Comparison of ENCODE assay signal across 1 cellular context in genomic region chr22:46584081-46584903, GRCh38.
TF ChIP-seq lines count a peak whose summit lies in the region.

No MANE protein-coding gene starts in this region.

TF ChIP-seq in H1, 55 proteins besides CTCF, POLR2A, EP300 and RAD21:
- TF ChIP-seq E2F6 (IDR thresholded peaks at IDR 0.05): no peak
- TF ChIP-seq ATF3 (IDR thresholded peaks at IDR 0.05; ENCODE audit: insufficient read depth, low read depth, low read length): no peak
